ENCODE assay signal across 35 cellular contexts in genomic region chr16:9542165-9542755, GRCh38.
"Had no signal": no experiment of that assay in that cellular context is flagged by ENCODE, and none has a peak within 500 bp of the region (broad histone marks: within the 10 kb centered on the region; RNA-seq: fewer than 3 reads in every experiment).

No MANE protein-coding gene starts in this region.

- H3K36me3 Mint-ChIP-seq: activated naive CD4-positive, alpha-beta T cell treated with anti-CD3 and anti-CD28 coated beads, Interleukin-2, amount 50 U/mL, for 24 hours; activated naive CD8-positive, alpha-beta T cell treated with anti-CD3 and anti-CD28 coated beads for 36 hours had no signal

- ATAC-seq: activated CD4-positive, CD25-positive, alpha-beta regulatory T cell treated with anti-CD3 and anti-CD28 coated beads, Interleukin-2, amount 50 U/mL, for 24 hours; activated CD8-positive, alpha-beta T cell treated with anti-CD3 and anti-CD28 coated beads for 36 hours; activated naive CD8-positive, alpha-beta T cell treated with anti-CD3 and anti-CD28 coated beads, Interleukin-2, amount 50 U/mL, for 24 hours; body of pancreas; gastroesophageal sphincter; T-helper 17 cell had no signal

- H3K9me3 Mint-ChIP-seq: activated CD8-positive, alpha-beta T cell treated with anti-CD3 and anti-CD28 coated beads for 36 hours; activated naive CD8-positive, alpha-beta T cell treated with anti-CD3 and anti-CD28 coated beads for 36 hours had no signal

- H3K4me3 Mint-ChIP-seq: activated B cell treated with CpG ODN at 0.5 μM for 24 hours; activated CD8-positive, alpha-beta T cell treated with anti-CD3 and anti-CD28 coated beads for 36 hours; activated naive CD4-positive, alpha-beta T cell treated with anti-CD3 and anti-CD28 coated beads for 36 hours; activated naive CD4-positive, alpha-beta T cell treated with anti-CD3 and anti-CD28 coated beads, Interleukin-2, amount 50 U/mL, for 24 hours; activated naive CD8-positive, alpha-beta T cell treated with anti-CD3 and anti-CD28 coated beads for 36 hours; activated naive CD8-positive, alpha-beta T cell treated with anti-CD3 and anti-CD28 coated beads, Interleukin-2, amount 50 U/mL, for 24 hours; activated T-helper 1 cell treated with anti-CD3 and anti-CD28 coated beads, Interleukin-12 subunit alpha, Interleukin-12 subunit beta, Interleukin-2, Interleukin-4 antibody, amounts not matched to agents 30 ng/mL and 10 ng/mL and 1 ng/mL, durations not matched to agents 14 hours and 24 hours and 36 hours; T-helper 17 cell; T-helper 2 cell treated with Interferon-gamma antibody and Interleukin-4, amounts not matched to agents 5 μg/mL and 100 μg/mL, for 36 hours had no signal

- H3K4me3 ChIP-seq: adrenal gland, body of pancreas, cardiac muscle cell, colonic mucosa, esophagus squamous epithelium, gastroesophageal sphincter had no signal

- H3K4me1 ChIP-seq: adrenal gland, colonic mucosa, esophagus squamous epithelium, gastroesophageal sphincter had no signal

- DNase-seq: activated B cell treated with CpG ODN at 0.5 μM for 24 hours; activated CD4-positive, alpha-beta T cell treated with anti-CD3 and anti-CD28 coated beads for 48 hours; activated CD4-positive, alpha-beta T cell treated with anti-CD3 and anti-CD28 coated beads, Interleukin-2, amount 50 U/mL, for 1 hour; activated CD4-positive, alpha-beta T cell treated with anti-CD3 and anti-CD28 coated beads, Interleukin-2, amount 50 U/mL, for 48 hours; activated CD8-positive, alpha-beta memory T cell treated with anti-CD3 and anti-CD28 coated beads for 24 hours; activated CD8-positive, alpha-beta T cell treated with anti-CD3 and anti-CD28 coated beads for 36 hours; activated effector memory CD4-positive, alpha-beta T cell treated with anti-CD3 and anti-CD28 coated beads, Interleukin-2, amount 50 U/mL, for 16 hours; activated naive CD4-positive, alpha-beta T cell treated with anti-CD3 and anti-CD28 coated beads for 36 hours; activated naive CD8-positive, alpha-beta T cell treated with anti-CD3 and anti-CD28 coated beads for 36 hours; activated naive CD8-positive, alpha-beta T cell treated with anti-CD3 and anti-CD28 coated beads, Interleukin-2, amount 50 U/mL, for 24 hours; activated T-cell treated with anti-CD3 and anti-CD28 coated beads, Interleukin-2, amount 50 U/mL, for 48 hours; adrenal gland; amygdala; aorta; body of pancreas; central memory CD4-positive, alpha-beta T cell; cerebellar nuclear complex; colonic mucosa; effector CD8-positive, alpha-beta T cell; esophagus squamous epithelium; foreskin melanocyte; T-helper 1 cell; T-helper 17 cell; T1000; WERI-Rb-1 had no signal

- H3K9me3 ChIP-seq: adrenal gland, body of pancreas, colonic mucosa, esophagus squamous epithelium had no signal

- H3K27me3 ChIP-seq: adrenal gland, body of pancreas, cardiac muscle cell, colonic mucosa, esophagus squamous epithelium, gastroesophageal sphincter had no signal

- H3K27me3 Mint-ChIP-seq: activated B cell treated with CpG ODN at 0.5 μM for 24 hours; activated CD8-positive, alpha-beta T cell treated with anti-CD3 and anti-CD28 coated beads for 36 hours; activated naive CD4-positive, alpha-beta T cell treated with anti-CD3 and anti-CD28 coated beads, Interleukin-2, amount 50 U/mL, for 24 hours; activated naive CD8-positive, alpha-beta T cell treated with anti-CD3 and anti-CD28 coated beads for 36 hours; activated naive CD8-positive, alpha-beta T cell treated with anti-CD3 and anti-CD28 coated beads, Interleukin-2, amount 50 U/mL, for 24 hours; T-helper 17 cell had no signal

- H3K4me1 Mint-ChIP-seq: activated B cell treated with CpG ODN at 0.5 μM for 24 hours; activated naive CD4-positive, alpha-beta T cell treated with anti-CD3 and anti-CD28 coated beads, Interleukin-2, amount 50 U/mL, for 24 hours; activated naive CD8-positive, alpha-beta T cell treated with anti-CD3 and anti-CD28 coated beads for 36 hours; activated naive CD8-positive, alpha-beta T cell treated with anti-CD3 and anti-CD28 coated beads, Interleukin-2, amount 50 U/mL, for 24 hours; T-helper 17 cell had no signal

- H3K36me3 ChIP-seq: adrenal gland, cardiac muscle cell, colonic mucosa, esophagus squamous epithelium, gastroesophageal sphincter, WERI-Rb-1 had no signal

- H3K27ac Mint-ChIP-seq: activated B cell treated with CpG ODN at 0.5 μM for 24 hours; activated CD8-positive, alpha-beta T cell treated with anti-CD3 and anti-CD28 coated beads for 36 hours; activated naive CD4-positive, alpha-beta T cell treated with anti-CD3 and anti-CD28 coated beads for 36 hours; activated naive CD4-positive, alpha-beta T cell treated with anti-CD3 and anti-CD28 coated beads, Interleukin-2, amount 50 U/mL, for 24 hours; activated naive CD8-positive, alpha-beta T cell treated with anti-CD3 and anti-CD28 coated beads for 36 hours; activated naive CD8-positive, alpha-beta T cell treated with anti-CD3 and anti-CD28 coated beads, Interleukin-2, amount 50 U/mL, for 24 hours; activated T-helper 1 cell treated with anti-CD3 and anti-CD28 coated beads, Interleukin-12 subunit alpha, Interleukin-12 subunit beta, Interleukin-2, Interleukin-4 antibody, amounts not matched to agents 30 ng/mL and 10 ng/mL and 1 ng/mL, durations not matched to agents 14 hours and 24 hours and 36 hours; activated T-helper 2 cell treated with anti-CD3 and anti-CD28 coated beads, Interferon-gamma antibody, Interleukin-2, Interleukin-4, amounts not matched to agents 10 μg/mL and 5 μg/mL and 100 μg/mL, durations not matched to agents 14 hours and 24 hours and 36 hours; T-helper 17 cell; T-helper 2 cell treated with Interferon-gamma antibody and Interleukin-4, amounts not matched to agents 5 μg/mL and 100 μg/mL, for 36 hours had no signal

- FAIRE-seq: endometrium, endothelial cell of umbilical vein had no signal

- H3K27ac ChIP-seq: adrenal gland, body of pancreas, cardiac muscle cell, colonic mucosa, epithelial cell of prostate, esophagus squamous epithelium, gastroesophageal sphincter, WERI-Rb-1 had no signal
